ENCODE assay signal across 1 cellular context in the genomic region with DNA sequence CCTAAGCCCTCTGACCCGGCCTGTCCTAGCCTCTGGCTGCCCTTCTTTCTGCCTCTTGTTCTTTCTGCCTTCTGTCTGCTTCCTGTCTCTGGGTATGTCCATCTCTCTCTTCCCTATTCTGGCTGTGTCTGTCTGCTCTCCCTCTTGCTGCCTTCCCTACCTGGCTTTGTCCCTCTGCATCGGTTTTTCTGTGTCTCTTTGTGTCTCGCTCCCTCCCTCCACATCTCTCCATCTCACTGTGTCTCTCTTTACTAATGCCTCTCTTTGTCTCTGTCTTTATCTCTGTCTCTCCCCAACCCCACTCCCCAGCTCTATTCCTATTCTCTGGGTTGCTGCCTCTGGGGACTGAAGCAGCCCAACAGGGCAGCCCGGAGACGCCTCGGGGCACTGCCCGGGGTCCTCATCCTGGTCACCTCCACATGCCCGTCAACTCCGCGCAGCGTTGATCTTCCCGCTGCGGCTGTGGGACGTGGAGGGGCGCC.
TF ChIP-seq lines count a peak whose summit lies in the region.

No MANE protein-coding gene starts in this region.

TF ChIP-seq in IMR-90, 13 proteins besides CTCF, POLR2A, EP300 and RAD21 (continued from another document):
- TF ChIP-seq, protein P1, sequence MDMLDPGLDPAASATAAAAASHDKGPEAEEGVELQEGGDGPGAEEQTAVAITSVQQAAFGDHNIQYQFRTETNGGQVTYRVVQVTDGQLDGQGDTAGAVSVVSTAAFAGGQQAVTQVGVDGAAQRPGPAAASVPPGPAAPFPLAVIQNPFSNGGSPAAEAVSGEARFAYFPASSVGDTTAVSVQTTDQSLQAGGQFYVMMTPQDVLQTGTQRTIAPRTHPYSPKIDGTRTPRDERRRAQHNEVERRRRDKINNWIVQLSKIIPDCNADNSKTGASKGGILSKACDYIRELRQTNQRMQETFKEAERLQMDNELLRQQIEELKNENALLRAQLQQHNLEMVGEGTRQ (IDR thresholded peaks at IDR 0.05; ENCODE audit: low read depth, low read length), result no peak
- TF ChIP-seq MXI1 (IDR thresholded peaks at IDR 0.05; ENCODE audit: borderline replicate concordance, low read depth, low read length), result no peak
- no peak for TF ChIP-seq SMC3 (IDR thresholded peaks at IDR 0.05; ENCODE audit: low read depth, low read length)
- no peak for TF ChIP-seq RCOR1 (IDR thresholded peaks at IDR 0.05; ENCODE audit: insufficient replicate concordance, low read length)
- no peak for TF ChIP-seq NFE2L2 (IDR thresholded peaks at IDR 0.05; ENCODE audit: low read depth, low read length)
- no peak for TF ChIP-seq CEBPB (IDR thresholded peaks at IDR 0.05; ENCODE audit: low read depth, low read length)
- TF ChIP-seq, protein P2, sequence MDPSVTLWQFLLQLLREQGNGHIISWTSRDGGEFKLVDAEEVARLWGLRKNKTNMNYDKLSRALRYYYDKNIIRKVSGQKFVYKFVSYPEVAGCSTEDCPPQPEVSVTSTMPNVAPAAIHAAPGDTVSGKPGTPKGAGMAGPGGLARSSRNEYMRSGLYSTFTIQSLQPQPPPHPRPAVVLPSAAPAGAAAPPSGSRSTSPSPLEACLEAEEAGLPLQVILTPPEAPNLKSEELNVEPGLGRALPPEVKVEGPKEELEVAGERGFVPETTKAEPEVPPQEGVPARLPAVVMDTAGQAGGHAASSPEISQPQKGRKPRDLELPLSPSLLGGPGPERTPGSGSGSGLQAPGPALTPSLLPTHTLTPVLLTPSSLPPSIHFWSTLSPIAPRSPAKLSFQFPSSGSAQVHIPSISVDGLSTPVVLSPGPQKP (IDR thresholded peaks at IDR 0.05; ENCODE audit: borderline replicate concordance, low read depth, low read length), result no peak
